Comparison of ENCODE assay signal across 25 cellular contexts in the genomic region with DNA sequence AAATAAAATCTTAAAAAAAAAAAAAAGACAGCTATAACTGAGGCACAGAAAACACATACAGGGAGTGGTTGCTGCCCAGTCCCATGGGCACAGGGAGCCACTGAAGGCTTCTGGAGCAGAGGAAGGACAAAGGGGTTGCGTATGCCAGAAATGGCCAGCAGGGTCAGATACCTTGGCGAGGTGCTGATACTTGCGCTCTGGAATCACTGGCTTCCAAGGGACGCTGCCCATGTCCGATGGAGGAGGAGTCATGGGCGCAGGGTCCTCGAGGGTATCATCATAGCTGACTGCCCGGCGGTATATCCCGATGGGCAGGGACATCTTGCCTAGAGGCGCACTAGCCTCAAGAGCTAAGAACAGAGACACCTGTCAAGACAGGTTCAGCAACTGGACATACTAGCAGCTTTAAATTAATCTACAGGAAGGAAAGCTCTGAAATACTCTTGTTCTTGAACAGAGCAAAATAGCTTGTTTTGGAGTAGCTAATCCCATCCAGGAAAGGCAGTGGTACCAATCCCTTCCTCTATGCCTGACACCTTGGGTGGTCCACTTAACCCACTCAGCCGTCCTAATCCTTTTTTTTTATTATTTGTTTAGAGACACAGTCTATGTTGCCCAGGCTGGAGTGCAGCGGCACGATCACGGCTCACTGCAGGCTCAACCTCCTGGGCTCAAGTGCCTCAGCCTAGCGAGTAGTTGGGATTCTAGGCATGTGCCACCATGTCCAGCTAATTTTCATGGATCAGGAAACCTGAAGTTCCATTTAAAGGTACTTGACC. TPM values are rescaled to one million over a fixed set of nuclear protein-coding genes. Genes with fewer than 3 reads are reported as not detected.
DNase-seq lines count a peak whose midpoint lies in the region; ATAC-seq and TF ChIP-seq lines count a peak whose summit lies in the region.
"Had no signal": no experiment of that assay in that cellular context is flagged by ENCODE, and none has a peak within 500 bp of the region (broad histone marks: within the 10 kb centered on the region; RNA-seq: fewer than 3 reads in every experiment).

No MANE protein-coding gene starts in this region.

- intact Hi-C loops in vagina (cut with DNase I) = no loop called here

- TF ChIP-seq POLR2A in vagina (IDR thresholded peaks at IDR 0.05) = no peak

- H3K9me3 ChIP-seq in vagina = no peaks in the 10 kb centered on the region
- H3K9me3 ChIP-seq: A549, BLaER1, lower lobe of right lung, stomach, upper lobe of left lung had no signal

- no peaks in the 10 kb centered on the region for H3K27me3 Mint-ChIP-seq in activated T-cell treated with anti-CD3 and anti-CD28 coated beads, Interleukin-2, amount 50 U/mL, for 24 hours
- H3K27me3 Mint-ChIP-seq: activated B cell treated with CpG ODN at 0.5 μM for 24 hours had no signal

- H3K4me1 ChIP-seq in vagina = peaks cover 23% of the 10 kb centered on the region

- peak overlapping the region; percentile 40 for H3K27ac Mint-ChIP-seq in activated T-cell treated with anti-CD3 and anti-CD28 coated beads, Interleukin-2, amount 50 U/mL, for 24 hours
- H3K27ac Mint-ChIP-seq: activated B cell treated with CpG ODN at 0.5 μM for 24 hours; T-helper 2 cell treated with Interferon-gamma antibody and Interleukin-4, amounts not matched to agents 5 μg/mL and 100 μg/mL, for 36 hours had no signal

- DNase-seq in activated T-cell treated with anti-CD3 and anti-CD28 coated beads, Interleukin-2, amount 50 U/mL, for 24 hours = no peak
- DNase-seq in activated T-cell treated with anti-CD3 and anti-CD28 coated beads, Interleukin-2, amount 50 U/mL, for 48 hours = no peak
- peak; percentile 36 for DNase-seq in NCI-H510A (lab: John Stamatoyannopoulos, UW)
- DNase-seq in vagina (ENCODE audit: extremely low spot score in 2 of 2) = no peak
- DNase-seq in COLO829 (ENCODE audit: low spot score) = no peak
- DNase-seq in cerebellar cortex (ENCODE audit: low spot score) = no peak
- DNase-seq: activated B cell treated with CpG ODN at 0.5 μM for 24 hours; activated CD4-positive, alpha-beta T cell treated with anti-CD3 and anti-CD28 coated beads, Interleukin-2, amount 50 U/mL, for 48 hours; activated gamma-delta T cell treated with Interleukin-2 at 50 U/mL for 16 hours; amniotic stem cell; dermis blood vessel endothelial cell; Kasumi-1; lower lobe of right lung; NCI-H1092 treated with DMSO at 0.1 percent for 48 hours; NCI-H2107; NCI-H774; small intestine; stomach; upper lobe of left lung had no signal

- H3K4me3 ChIP-seq in vagina = no peak overlapping the region
- H3K4me3 ChIP-seq: A549, BLaER1, cardiac muscle cell, lower lobe of right lung, stomach, upper lobe of left lung had no signal

- H3K27me3 ChIP-seq in vagina = no peaks in the 10 kb centered on the region
- H3K27me3 ChIP-seq: BLaER1, cardiac muscle cell, stomach, upper lobe of left lung had no signal

- no peaks in the 10 kb centered on the region for H3K9me3 Mint-ChIP-seq in activated T-cell treated with anti-CD3 and anti-CD28 coated beads, Interleukin-2, amount 50 U/mL, for 24 hours
- H3K9me3 Mint-ChIP-seq: activated B cell treated with CpG ODN at 0.5 μM for 24 hours; T-helper 2 cell treated with Interferon-gamma antibody and Interleukin-4, amounts not matched to agents 5 μg/mL and 100 μg/mL, for 36 hours had no signal

- H3K4me1 Mint-ChIP-seq in activated T-cell treated with anti-CD3 and anti-CD28 coated beads, Interleukin-2, amount 50 U/mL, for 24 hours (ENCODE audit: low read depth) = peaks cover 37% of the 10 kb centered on the region

- peaks cover 0 to 41% of the 10 kb centered on the region in 2 donors for H3K36me3 ChIP-seq in vagina

- ATAC-seq in esophagus mucosa (peak; percentile 48), HG02970 (IDR thresholded peaks at IDR 0.05; ENCODE audit: low FRiP score, unreplicated experiment) (no peak)
- ATAC-seq: lower lobe of right lung had no signal

- TF ChIP-seq CTCF in vagina (IDR thresholded peaks at IDR 0.05) = no peak

- H3K27ac ChIP-seq in vagina = no peak overlapping the region
- H3K27ac ChIP-seq: A549, BLaER1, cardiac muscle cell, lower lobe of right lung, stomach, upper lobe of left lung had no signal

- H3K36me3 Mint-ChIP-seq in activated T-cell treated with anti-CD3 and anti-CD28 coated beads, Interleukin-2, amount 50 U/mL, for 24 hours (ENCODE audit: low read depth) = peaks cover 86% of the 10 kb centered on the region

- no peak overlapping the region for H3K4me3 Mint-ChIP-seq in activated T-cell treated with anti-CD3 and anti-CD28 coated beads, Interleukin-2, amount 50 U/mL, for 24 hours
- H3K4me3 Mint-ChIP-seq: activated B cell treated with CpG ODN at 0.5 μM for 24 hours; T-helper 2 cell treated with Interferon-gamma antibody and Interleukin-4, amounts not matched to agents 5 μg/mL and 100 μg/mL, for 36 hours had no signal

RNA-seq across cellular contexts. Expression of gene KIAA1191, which starts 6.0 kb away (rescaled TPM):
- total RNA-seq in esophagus mucosa = 58.8 TPM
- 99.4 TPM for total RNA-seq in vagina

RNA-seq across cellular contexts. Expression of gene ARL10, which starts 9.7 kb away (rescaled TPM):
- 4.2 TPM for total RNA-seq in esophagus mucosa
- 9.8 TPM for total RNA-seq in vagina

RNA-seq across cellular contexts. Expression of gene NOP16, which starts 32.8 kb away (rescaled TPM):
- total RNA-seq in esophagus mucosa = 39.5 TPM
- total RNA-seq in vagina = 48.6 TPM

RNA-seq across cellular contexts. Expression of gene HIGD2A, which starts 33.0 kb away (rescaled TPM):
- total RNA-seq in esophagus mucosa = 101 TPM
- 124 TPM for total RNA-seq in vagina
